In the genomic region with DNA sequence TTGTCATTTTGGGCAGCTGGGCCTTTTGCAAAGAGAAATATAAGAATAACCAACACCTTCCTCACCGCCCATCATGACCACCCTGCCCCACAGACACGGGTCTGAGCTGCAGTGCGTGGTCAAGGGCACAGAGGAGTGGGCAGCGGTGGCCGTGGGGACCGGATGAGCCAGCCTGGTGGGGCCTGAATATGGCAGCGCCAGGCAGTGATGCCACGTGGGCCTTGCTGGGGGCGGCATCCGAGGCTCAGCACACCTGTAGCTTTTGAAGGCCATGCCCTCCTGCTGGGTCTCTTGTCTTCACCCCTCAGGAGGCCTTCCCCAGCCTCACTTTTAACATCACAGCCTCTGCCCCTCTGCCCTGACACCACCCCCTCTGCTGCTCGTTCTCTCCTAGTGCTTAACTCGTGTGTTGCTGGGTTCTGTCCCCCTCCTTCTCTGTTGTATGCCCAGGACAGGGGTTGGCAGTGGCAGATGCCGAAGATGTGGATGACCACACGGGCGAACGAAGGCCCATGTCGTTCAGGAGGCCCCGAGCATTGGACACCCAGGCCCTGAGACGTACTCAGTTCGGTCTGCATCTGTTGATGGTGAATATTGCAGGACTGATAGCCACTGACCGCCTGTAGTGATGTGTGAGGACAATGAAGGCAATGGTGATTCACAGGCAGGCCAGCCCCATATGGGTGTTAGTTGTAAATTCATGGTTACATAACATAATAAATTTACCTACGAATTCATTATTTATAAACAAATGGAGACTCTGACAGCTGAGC, we compare ENCODE assay signal across 18 cellular contexts. TPM values are rescaled to one million over a fixed set of nuclear protein-coding genes. Genes with fewer than 3 reads are reported as not detected.
DNase-seq lines count a peak whose midpoint lies in the region; ATAC-seq, FAIRE-seq and TF ChIP-seq lines count a peak whose summit lies in the region.
"Had no signal": no experiment of that assay in that cellular context is flagged by ENCODE, and none has a peak within 500 bp of the region (broad histone marks: within the 10 kb centered on the region; RNA-seq: fewer than 3 reads in every experiment).

No MANE protein-coding gene starts in this region.

- WGBS in transverse colon (ENCODE audit: low coverage in 1 of 2), 2 donors = 79 to 83% methylated on average over 5 to 22 of the region's 22 CpGs

- in situ Hi-C loops in transverse colon (cut with MboI; ENCODE audit: low pct_ligation_motif_present in 1 of 4, low pct_unique_long_range_greater_than_20kb in 1 of 4, low sequenced_read_pairs in 3 of 4) = no loop called here

- H3K9ac ChIP-seq in kidney (ENCODE audit: low read length in 2 of 2) = no peak overlapping the region

- H3K36me3 ChIP-seq in kidney (ENCODE audit: control insufficient read depth in 1 of 2, insufficient read depth in 2 of 2, low read length in 2 of 2) (no peaks in the 10 kb centered on the region), transverse colon (no peaks in the 10 kb centered on the region)
- H3K36me3 ChIP-seq: thoracic aorta had no signal

- no peak overlapping the region for H3K4me3 ChIP-seq in kidney (ENCODE audit: low read length in 2 of 2)
- H3K4me3 ChIP-seq in transverse colon = no peak overlapping the region
- H3K4me3 ChIP-seq: lung, thoracic aorta had no signal

- no peak for TF ChIP-seq POLR2A in transverse colon (IDR thresholded peaks at IDR 0.05)

- no peak for ATAC-seq in HG03159 (IDR thresholded peaks at IDR 0.05; ENCODE audit: unreplicated experiment)

- FAIRE-seq in kidney (lab: Jason Lieb, UNC) = no peak
- FAIRE-seq: small intestine had no signal

- intact Hi-C loops in kidney (cut with DNase I) = no loop called here
- intact Hi-C loops in transverse colon (cut with DNase I; ENCODE audit: low total_unique reads) = no loop called here

- H3K27me3 ChIP-seq in transverse colon = no peaks in the 10 kb centered on the region

- TF ChIP-seq CTCF in kidney (IDR thresholded peaks at IDR 0.05; ENCODE audit: borderline replicate concordance, extremely low read depth, insufficient read depth) (no peak), transverse colon (IDR thresholded peaks at IDR 0.05) (no peak)

- TF ChIP-seq EP300 in transverse colon (IDR thresholded peaks at IDR 0.05; ENCODE audit: low read depth) = no peak

- no peaks in the 10 kb centered on the region for H3K4me1 ChIP-seq in kidney (ENCODE audit: control insufficient read depth in 1 of 2, insufficient read depth in 1 of 2, low read depth in 1 of 2, low read length in 2 of 2)
- peaks cover 0 to 11% (median 5%) of the 10 kb centered on the region in 4 donors for H3K4me1 ChIP-seq in transverse colon

- H3K27ac ChIP-seq in kidney (ENCODE audit: low read depth in 2 of 2, low read length in 2 of 2) = no peak overlapping the region
- H3K27ac ChIP-seq in transverse colon = no peak overlapping the region
- H3K27ac ChIP-seq: thoracic aorta had no signal

- DNase-seq in activated CD8-positive, alpha-beta memory T cell treated with anti-CD3 and anti-CD28 coated beads for 24 hours = peak; percentile 55
- no peak for DNase-seq in activated CD8-positive, alpha-beta memory T cell treated with anti-CD3 and anti-CD28 coated beads, Interleukin-2, amount 50 U/mL, for 4 hours
- peak; percentile 39 for DNase-seq in activated CD8-positive, alpha-beta memory T cell treated with anti-CD3 and anti-CD28 coated beads, Interleukin-2, amount 50 U/mL, for 48 hours
- peak; percentile 63 for DNase-seq in kidney
- DNase-seq in transverse colon = peak; percentile 5
- DNase-seq in NCI-H1092 (lab: John Stamatoyannopoulos, UW) = no peak
- no peak for DNase-seq in NCI-H146 treated with DMSO at 0.1 percent for 48 hours (lab: John Stamatoyannopoulos, UW; ENCODE audit: unreplicated experiment)
- DNase-seq: ACHN; activated naive CD8-positive, alpha-beta T cell treated with anti-CD3 and anti-CD28 coated beads for 36 hours; DMS153; erythroblast; NCI-H1694; NCI-H524 treated with DMSO at 0.1 percent for 48 hours; small intestine; T1000 had no signal

- H3K9me3 ChIP-seq in kidney (ENCODE audit: control insufficient read depth in 1 of 2, low read length in 2 of 2) = peaks cover 0 to 11% of the 10 kb centered on the region in 2 donors
- peaks cover 0 to 3% of the 10 kb centered on the region in 2 donors for H3K9me3 ChIP-seq in transverse colon

RNA-seq across cellular contexts. Expression of gene AHRR, which starts 46.0 kb away (rescaled TPM):
- total RNA-seq in kidney = 1.7 TPM
- polyA plus RNA-seq in kidney (ENCODE audit: insufficient read depth, low read depth, low replicate concordance) = 0.71 TPM
- 1 to 10 TPM; 1.3 to 8.8 (median 1.5) TPM for total RNA-seq in transverse colon

Comparison
In these comparisons a context has a peak if more than half of its experiments do, and no peak if none do; other contexts are left out.
1. DNase-seq: peak in activated CD8-positive, alpha-beta memory T cell treated with anti-CD3 and anti-CD28 coated beads for 24 hours (single experiment), activated CD8-positive, alpha-beta memory T cell treated with anti-CD3 and anti-CD28 coated beads, Interleukin-2, amount 50 U/mL, for 48 hours (single experiment), kidney (single experiment) and transverse colon (single experiment); none in activated CD8-positive, alpha-beta memory T cell treated with anti-CD3 and anti-CD28 coated beads, Interleukin-2, amount 50 U/mL, for 4 hours (single experiment), NCI-H1092 (single experiment) and NCI-H146 treated with DMSO at 0.1 percent for 48 hours (single experiment).